25 cellular contexts compared by ENCODE assay signal in the genomic region with DNA sequence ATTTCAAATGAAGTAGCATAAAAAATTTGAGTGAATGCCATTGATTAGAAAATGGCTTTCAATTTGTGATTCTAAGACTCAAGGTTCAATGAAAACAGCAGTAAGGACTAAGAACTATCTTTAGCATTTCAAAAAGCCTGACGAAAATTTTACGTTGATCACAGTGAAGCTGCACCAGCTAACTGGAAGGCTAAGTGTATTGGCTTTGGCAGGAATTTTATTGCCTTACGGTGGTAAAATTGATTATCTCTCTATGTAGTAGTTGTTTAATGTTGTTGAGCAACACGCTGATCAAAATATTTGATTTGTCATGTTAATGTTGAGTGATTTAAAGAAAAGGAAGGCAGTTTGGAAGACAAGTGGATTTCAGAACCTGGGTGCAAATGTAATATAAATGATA. TPM values are rescaled to one million over a fixed set of nuclear protein-coding genes. Genes with fewer than 3 reads are reported as not detected.
DNase-seq lines count a peak whose midpoint lies in the region; ATAC-seq, FAIRE-seq and TF ChIP-seq lines count a peak whose summit lies in the region.
"Had no signal": no experiment of that assay in that cellular context is flagged by ENCODE, and none has a peak within 500 bp of the region (broad histone marks: within the 10 kb centered on the region; RNA-seq: fewer than 3 reads in every experiment).

No MANE protein-coding gene starts in this region.

- H3K36me3 ChIP-seq in liver (ENCODE audit: control insufficient read depth in 4 of 4, insufficient read depth in 3 of 4, low read depth in 1 of 4, low read length in 3 of 4) (peaks cover 0 to 2% (median 0%) of the 10 kb centered on the region in 4 donors), HepG2 (replicated peaks in 1 of 2; ENCODE audit: control insufficient read depth in 1 of 2, insufficient read depth in 2 of 2, low read length in 2 of 2) (0 out of 5 replicates have a peak, but pooled peaks cover 0 to 3% of the 10 kb centered on the region in 2 experiments), Karpas-422 (ENCODE audit: insufficient read depth, low read length) (peaks cover 4% of the 10 kb centered on the region; the same call in 1 of the 2 replicates), right lobe of liver (peaks cover 0 to 2% (median 0%) of the 10 kb centered on the region in 4 donors), SK-N-SH (replicated peaks in 1 of 2; ENCODE audit: control insufficient read depth in 1 of 2, insufficient read depth in 2 of 2, low read length in 1 of 2) (peaks cover 2 to 8% of the 10 kb centered on the region in 2 experiments)

- no peak overlapping the region for H2AFZ ChIP-seq in HepG2 (ENCODE audit: low read length)
- H2AFZ ChIP-seq in Karpas-422 (ENCODE audit: low read length) = no peak overlapping the region
- no peak overlapping the region for H2AFZ ChIP-seq in SK-N-SH (ENCODE audit: low read depth)

- H3K9ac ChIP-seq in liver (ENCODE audit: low read depth in 1 of 2, low read length in 2 of 2) (no peak overlapping the region), HepG2 (ENCODE audit: insufficient read depth, low read depth, low read length) (no peak overlapping the region), Karpas-422 (ENCODE audit: low read length) (no peak overlapping the region), SK-N-SH (no peak overlapping the region)
- H3K9ac ChIP-seq: BLaER1 treated with 17β-estradiol and CSF1 and Interleukin-3, amounts not matched to agents 10 nM and 100 nM had no signal

- TF ChIP-seq EP300 in HepG2 (IDR thresholded peaks at IDR 0.05; ENCODE audit: low read depth in 2 of 2, low read length in 2 of 2) (no peak), HepG2 (CRISPR knock-in tag; IDR thresholded peaks at IDR 0.05; ENCODE audit: borderline replicate concordance) (no peak), SK-N-SH (IDR thresholded peaks at IDR 0.05; ENCODE audit: borderline replicate concordance in 1 of 2, low read depth in 1 of 2, low read length in 1 of 2) (no peak)

- BruUV-seq in HepG2 (replicated peaks; lab: Mats Ljungman, UMichigan) = no TSS peak

- H3K9me2 ChIP-seq in Karpas-422 (replicated peaks; ENCODE audit: insufficient read depth, low read length) (0 out of 2 replicates have a peak, but pooled peaks cover 4% of the 10 kb centered on the region), SK-N-SH (no peaks in the 10 kb centered on the region)

- no peak for TF ChIP-seq RAD21 in liver (IDR thresholded peaks at IDR 0.05)
- TF ChIP-seq RAD21 in HepG2 (CRISPR knock-in tag; IDR thresholded peaks at IDR 0.05) = no peak
- no peak for TF ChIP-seq RAD21 in SK-N-SH (IDR thresholded peaks at IDR 0.05; ENCODE audit: low read length)

- in situ Hi-C loops in HepG2 (cut with HindIII; ENCODE audit: extremely low pct_ligation_motif_present, low pct_unique_long_range_greater_than_20kb) = loop anchor here (25.0 kb wide), 1 partner anchor 304 kb away; no protein-coding TSS in a partner anchor

- FAIRE-seq in HepG2 (lab: Jason Lieb, UNC) = no peak
- FAIRE-seq: A549, GM12878, GM12892, GM18507 had no signal

- CTCF ChIA-PET in HepG2 (lab: Yijun Ruan, JAX; ENCODE audit: low intra/inter-chr PET ratio, low total read pairs) = no interaction called here
- CTCF ChIA-PET in SK-N-SH (lab: Yijun Ruan, JAX) = interaction anchor here (1.0 to 6.6 kb wide), 3 partner anchors 8 to 1410 kb away, joined by 3 to 59 read pairs (median 8); no protein-coding TSS in a partner anchor

- H3F3A ChIP-seq in SK-N-SH (replicated peaks; ENCODE audit: insufficient read depth) = peaks cover 9% of the 10 kb centered on the region

- H3K4me3 ChIP-seq in liver (ENCODE audit: low read depth in 1 of 3, low read length in 3 of 3) (no peak overlapping the region), HepG2 (replicated peaks in 1 of 3; ENCODE audit: insufficient read depth in 1 of 3, low read depth in 2 of 3, low read length in 3 of 3) (no peak overlapping the region), Karpas-422 (ENCODE audit: low read length) (no peak overlapping the region), right lobe of liver (no peak overlapping the region), SK-N-SH (ENCODE audit: low read depth in 2 of 2, low read length in 1 of 2) (no peak overlapping the region)
- H3K4me3 ChIP-seq: A549; BLaER1 treated with 17β-estradiol and CSF1 and Interleukin-3, amounts not matched to agents 10 nM and 100 nM; GM12878 had no signal

- TF ChIP-seq CTCF in liver (IDR thresholded peaks at IDR 0.05; ENCODE audit: low read depth, low read length, missing input control) = no peak
- TF ChIP-seq CTCF in HepG2 (CRISPR knock-in tag; IDR thresholded peaks at IDR 0.05) = no peak
- TF ChIP-seq CTCF in right lobe of liver (IDR thresholded peaks at IDR 0.05) = no peak
- no peak for TF ChIP-seq CTCF in SK-N-SH (IDR thresholded peaks at IDR 0.05)

- H3K27ac ChIP-seq in liver (ENCODE audit: low read depth in 1 of 2, low read length in 2 of 2) (no peak overlapping the region), HepG2 (ENCODE audit: extremely low read length, insufficient read depth, low read length) (no peak overlapping the region), Karpas-422 (ENCODE audit: low read length) (no peak overlapping the region), right lobe of liver (no peak overlapping the region), SK-N-SH (ENCODE audit: low read depth in 2 of 2, low read length in 1 of 2) (no peak overlapping the region)
- H3K27ac ChIP-seq: 22Rv1; A549; BLaER1 treated with 17β-estradiol and CSF1 and Interleukin-3, amounts not matched to agents 10 nM and 100 nM; C4-2B had no signal

- no peak for TF ChIP-seq POLR2A in HepG2 (IDR thresholded peaks at IDR 0.05; ENCODE audit: insufficient read depth in 1 of 2, low read depth in 2 of 2, low read length in 2 of 2)
- TF ChIP-seq POLR2A in right lobe of liver (IDR thresholded peaks at IDR 0.05) = no peak

- no peak overlapping the region for H3K4me2 ChIP-seq in HepG2 (ENCODE audit: low read depth, low read length)
- peak overlapping the region; percentile 20 for H3K4me2 ChIP-seq in Karpas-422 (ENCODE audit: low read depth, low read length, poor library complexity, severe bottlenecking)
- no peak overlapping the region for H3K4me2 ChIP-seq in SK-N-SH
- H3K4me2 ChIP-seq: A549; BLaER1 treated with 17β-estradiol and CSF1 and Interleukin-3, amounts not matched to agents 10 nM and 100 nM had no signal

- DNase-seq in HepG2 (ENCODE audit: low spot score) (no peak), Karpas-422 (no peak), right lobe of liver (no peak), NCI-H446 treated with DMSO at 0.1 percent for 48 hours (lab: John Stamatoyannopoulos, UW) (no peak), NCI-H510A treated with DMSO at 0.1 percent for 48 hours (lab: John Stamatoyannopoulos, UW) (no peak), SK-N-SH (no peak)
- DNase-seq: AML-193; CD4-positive, alpha-beta T cell; CD8-positive, alpha-beta memory T cell; COR-L47; DMS 273 treated with DMSO at 0.1 percent for 48 hours; DMS153; DMS53; DMS79; DND-41; EL; GDM1 had no signal

- 43% methylated on average over 4 of the region's 4 CpGs for WGBS in liver
- 94% methylated on average over 4 of the region's 4 CpGs for WGBS in HepG2 (ENCODE audit: low lambda C conversion rate)
- WGBS in right lobe of liver (ENCODE audit: insufficient coverage, low coverage, low lambda C conversion rate, missing lambda C conversion rate) = 37% methylated on average over 4 of the region's 4 CpGs
- WGBS in SK-N-SH (ENCODE audit: low lambda C conversion rate) = 98% methylated on average over 4 of the region's 4 CpGs

- H4K20me1 ChIP-seq in HepG2 (ENCODE audit: insufficient read depth, low read length) = no peaks in the 10 kb centered on the region
- no peaks in the 10 kb centered on the region for H4K20me1 ChIP-seq in Karpas-422 (ENCODE audit: insufficient read depth, low read depth, low read length)
- no peaks in the 10 kb centered on the region for H4K20me1 ChIP-seq in SK-N-SH (ENCODE audit: insufficient read depth)
- H4K20me1 ChIP-seq: BLaER1 treated with 17β-estradiol and CSF1 and Interleukin-3, amounts not matched to agents 10 nM and 100 nM had no signal

- no peaks in the 10 kb centered on the region for H3K4me1 ChIP-seq in liver (ENCODE audit: control insufficient read depth in 4 of 4, insufficient read depth in 4 of 4, low read length in 3 of 4)
- no peaks in the 10 kb centered on the region for H3K4me1 ChIP-seq in HepG2 (ENCODE audit: insufficient read depth, low read length)
- H3K4me1 ChIP-seq in Karpas-422 (ENCODE audit: low read length) = peaks cover 9% of the 10 kb centered on the region
- no peaks in the 10 kb centered on the region for H3K4me1 ChIP-seq in right lobe of liver
- H3K4me1 ChIP-seq in SK-N-SH (ENCODE audit: control insufficient read depth in 1 of 2, insufficient read depth in 2 of 2, low read depth in 1 of 2, low read length in 1 of 2) = no peaks in the 10 kb centered on the region
- H3K4me1 ChIP-seq: A549; BLaER1 treated with 17β-estradiol and CSF1 and Interleukin-3, amounts not matched to agents 10 nM and 100 nM had no signal

- no peaks in the 10 kb centered on the region for H3K79me2 ChIP-seq in HepG2 (ENCODE audit: insufficient read depth, low read length)
- no peaks in the 10 kb centered on the region for H3K79me2 ChIP-seq in Karpas-422 (ENCODE audit: low read length)
- no peaks in the 10 kb centered on the region for H3K79me2 ChIP-seq in SK-N-SH (ENCODE audit: insufficient read depth)

- H3K9me3 ChIP-seq in liver (ENCODE audit: control insufficient read depth in 4 of 4, low read length in 3 of 4) = no peaks in the 10 kb centered on the region
- no peaks in the 10 kb centered on the region for H3K9me3 ChIP-seq in HepG2 (ENCODE audit: low read length)
- no peaks in the 10 kb centered on the region for H3K9me3 ChIP-seq in Karpas-422 (ENCODE audit: low read length)
- no peaks in the 10 kb centered on the region for H3K9me3 ChIP-seq in right lobe of liver
- H3K9me3 ChIP-seq in SK-N-SH = no peaks in the 10 kb centered on the region
- H3K9me3 ChIP-seq: A549; BLaER1 treated with 17β-estradiol and CSF1 and Interleukin-3, amounts not matched to agents 10 nM and 100 nM had no signal

- no peaks in the 10 kb centered on the region for H3K27me3 ChIP-seq in liver (ENCODE audit: control insufficient read depth in 4 of 4, insufficient read depth in 4 of 4, low read length in 3 of 4)
- H3K27me3 ChIP-seq in HepG2 (ENCODE audit: control insufficient read depth in 1 of 2, insufficient read depth in 2 of 2, low read length in 2 of 2) = no peaks in the 10 kb centered on the region; a peak in 1 of 5 replicates
- H3K27me3 ChIP-seq in Karpas-422 (ENCODE audit: low read length) = no peaks in the 10 kb centered on the region
- H3K27me3 ChIP-seq in right lobe of liver = no peaks in the 10 kb centered on the region
- H3K27me3 ChIP-seq in SK-N-SH (ENCODE audit: insufficient read depth) = no peaks in the 10 kb centered on the region
- H3K27me3 ChIP-seq: BLaER1 treated with 17β-estradiol and CSF1 and Interleukin-3, amounts not matched to agents 10 nM and 100 nM had no signal

- ATAC-seq in HepG2 = no peak
- peak; percentile 47 to 71 (median 69) for ATAC-seq in right lobe of liver
- ATAC-seq: A549, GM12878 had no signal

- POLR2A ChIA-PET in HepG2 (lab: Yijun Ruan, JAX) (no interaction called here), SK-N-SH (lab: Yijun Ruan, JAX) (no interaction called here)

- intact Hi-C loops in HepG2 (cut with micrococcal nuclease; ENCODE audit: unreplicated experiment) (no loop called here), right lobe of liver (cut with DNase I) (no loop called here)

RNA-seq across cellular contexts. Expression of gene ATG4C, which starts 49.6 kb away (rescaled TPM):
- total RNA-seq in liver = 1 to 10 TPM; 5.6 to 8.4 TPM
- polyA plus RNA-seq in liver = 1 to 10 TPM; 3.8 to 4.8 TPM
- 11.2 and 15.9 TPM in 2 replicates for total RNA-seq in HepG2 (2016; rRNA removed; fragmentation: Illumina TruSeq; extraction: Trizol)
- 8.7 and 11.5 TPM in 2 replicates for total RNA-seq in HepG2 (2016; cell fraction: cytosol; rRNA removed; fragmentation: Illumina TruSeq; extraction: Trizol; ENCODE audit: low read depth)
- 12.2 and 17.3 TPM in 2 replicates for total RNA-seq in HepG2 (2016; cell fraction: insoluble cytoplasmic fraction; rRNA removed; fragmentation: Illumina TruSeq; extraction: Trizol)
- total RNA-seq in HepG2 (2016; cell fraction: membrane; rRNA removed; fragmentation: Illumina TruSeq; extraction: Trizol) = 9.0 and 10.6 TPM in 2 replicates
- total RNA-seq in HepG2 (2016; cell fraction: nucleus; rRNA removed; fragmentation: Illumina TruSeq; extraction: Trizol) = 8.5 and 11.5 TPM in 2 replicates
- polyA plus RNA-seq in HepG2 (2011; rRNA removed) = 4.0 and 4.2 TPM in 2 replicates
- 0.99 and 2.0 TPM in 2 replicates for polyA plus RNA-seq in HepG2 (2011; cell fraction: cytosol; rRNA removed)
- polyA plus RNA-seq in HepG2 (2011; cell fraction: nucleus; rRNA removed) = 0.76 and 1.6 TPM in 2 replicates
- 5.9 and 6.3 TPM in 2 replicates for polyA plus RNA-seq in HepG2 (2012)
- 0.72 and 0.87 TPM in 2 replicates for polyA plus RNA-seq in HepG2 (2016; cell fraction: cytosol; fragmentation: Illumina TruSeq; extraction: Trizol; ENCODE audit: low read depth)
- 14.7 and 16.0 TPM in 2 replicates for polyA plus RNA-seq in HepG2 (2016; cell fraction: insoluble cytoplasmic fraction; fragmentation: Illumina TruSeq; extraction: Trizol; ENCODE audit: low read depth)
- polyA plus RNA-seq in HepG2 (2016; cell fraction: membrane; fragmentation: Illumina TruSeq; extraction: Trizol; ENCODE audit: low read depth) = 1.7 and 2.2 TPM in 2 replicates
- 6.4 and 7.1 TPM in 2 replicates for polyA plus RNA-seq in HepG2 (2016; cell fraction: nucleus; fragmentation: Illumina TruSeq; extraction: Trizol; ENCODE audit: insufficient read depth, low read depth)
- polyA minus RNA-seq in HepG2 (2011; rRNA and poly(A)+ RNA removed; ENCODE audit: low replicate concordance) = 0.42 and 2.6 TPM in 2 replicates
- polyA minus RNA-seq in HepG2 (2011; cell fraction: cytosol; rRNA and poly(A)+ RNA removed) = 2.0 and 5.3 TPM in 2 replicates
- 10.4 and 11.4 TPM in 2 replicates for polyA minus RNA-seq in HepG2 (2011; cell fraction: nucleus; rRNA and poly(A)+ RNA removed)
- total RNA-seq in Karpas-422 (2014; rRNA removed; shearing (Covaris generic); ENCODE audit: low replicate concordance) = 10.5 and 18.6 TPM in 2 replicates
- 10 to 100 TPM in 1 of 6 experiments, 1 to 10 TPM in 5; 3.8 to 10.1 (median 6.3) TPM for total RNA-seq in right lobe of liver
- polyA plus RNA-seq in SK-N-SH (2012; rRNA removed) = 2.8 and 3.0 TPM in 2 replicates
- 4.7 and 5.5 TPM in 2 replicates for polyA plus RNA-seq in SK-N-SH (2012; cell fraction: cytosol; rRNA removed)
- 0.66 and 2.4 TPM in 2 replicates for polyA plus RNA-seq in SK-N-SH (2012; cell fraction: nucleus; rRNA removed)
